Comparison of ENCODE assay signal across 21 cellular contexts in genomic region chr6:167282165-167282564, GRCh38. TPM values are rescaled to one million over a fixed set of nuclear protein-coding genes. Genes with fewer than 3 reads are reported as not detected.
DNase-seq lines count a peak whose midpoint lies in the region; ATAC-seq, FAIRE-seq and TF ChIP-seq lines count a peak whose summit lies in the region.
"Had no signal": no experiment of that assay in that cellular context is flagged by ENCODE, and none has a peak within 500 bp of the region (broad histone marks: within the 10 kb centered on the region; RNA-seq: fewer than 3 reads in every experiment).

No MANE protein-coding gene starts in this region.

- H3K27ac Mint-ChIP-seq in Caco-2 (ENCODE audit: unreplicated experiment) (peak overlapping the region; percentile 15), GM23338 (no peak overlapping the region), progenitor cell of endocrine pancreas (peak overlapping the region; percentile 84)
- H3K27ac Mint-ChIP-seq: CD4-positive, alpha-beta memory T cell; HFFc6 had no signal

- TF ChIP-seq EP300 in neural cell (conservative IDR thresholded peaks at IDR 0.05; ENCODE audit: poor library complexity, severe bottlenecking) = no peak

- no peaks in the 10 kb centered on the region for H3K27me3 ChIP-seq in Caco-2 (replicated peaks; ENCODE audit: control insufficient read depth, insufficient read depth, low read length)
- no peaks in the 10 kb centered on the region for H3K27me3 ChIP-seq in GM23338 (ENCODE audit: insufficient read depth)
- H3K27me3 ChIP-seq in neural cell (ENCODE audit: insufficient read depth, low read depth, low read length) = no peaks in the 10 kb centered on the region

- CTCF ChIA-PET in Caco-2 (lab: Charles Lee) = no interaction called here

- H3K79me2 ChIP-seq in GM23338 (replicated peaks; ENCODE audit: insufficient read depth) (no peaks in the 10 kb centered on the region), neural cell (replicated peaks; ENCODE audit: insufficient read depth, low read length) (no peaks in the 10 kb centered on the region)

- intact Hi-C loops in Caco-2 (cut with micrococcal nuclease; ENCODE audit: unreplicated experiment) = no loop called here

- H3K36me3 Mint-ChIP-seq in Caco-2 (ENCODE audit: insufficient read depth, unreplicated experiment) (peaks cover 76% of the 10 kb centered on the region), GM23338 (ENCODE audit: low read depth) (peaks cover 6% of the 10 kb centered on the region; the same call in 1 of the 3 replicates), progenitor cell of endocrine pancreas (ENCODE audit: insufficient read depth) (peaks cover 7% of the 10 kb centered on the region)
- H3K36me3 Mint-ChIP-seq: CD4-positive, alpha-beta memory T cell had no signal

- H3K4me3 Mint-ChIP-seq in Caco-2 (ENCODE audit: unreplicated experiment) (no peak overlapping the region), GM23338 (no peak overlapping the region), progenitor cell of endocrine pancreas (ENCODE audit: low read depth) (no peak overlapping the region)
- H3K4me3 Mint-ChIP-seq: CD4-positive, alpha-beta memory T cell; HFFc6 had no signal

- peak overlapping the region; percentile 54; the same call in 1 of the 2 replicates for H3K4me2 ChIP-seq in GM23338
- H3K4me2 ChIP-seq in neural cell (ENCODE audit: low read length) = no peak overlapping the region

- POLR2A ChIA-PET in Caco-2 (lab: Charles Lee) = no interaction called here

- TF ChIP-seq RAD21 in neural cell (conservative IDR thresholded peaks at IDR 0.05) = no peak

- H3K9me2 ChIP-seq in GM23338 (ENCODE audit: insufficient read depth) (0 out of 2 replicates have a peak, but pooled peaks cover 7% of the 10 kb centered on the region), neural cell (ENCODE audit: insufficient read depth, low read length) (no peaks in the 10 kb centered on the region)

- BruUV-seq in Caco-2 (replicated peaks; lab: Mats Ljungman, UMichigan) = no TSS peak

- DNase-seq in Caco-2 (no peak), GM23338 (ENCODE audit: low spot score) (no peak), progenitor cell of endocrine pancreas (ENCODE audit: low spot score, unreplicated experiment) (no peak), SHP77 treated with DMSO at 0.1 percent for 48 hours (lab: John Stamatoyannopoulos, UW) (no peak), GM12892 (ENCODE audit: insufficient read length) (no peak), NCI-H748 treated with DMSO at 0.1 percent for 48 hours (lab: John Stamatoyannopoulos, UW) (no peak)
- DNase-seq: C1 segment of cervical spinal cord; CD4-positive, alpha-beta memory T cell; COR-L47; DMS153; DND-41; GM23248; HFFc6 had no signal

- H3K4me3 ChIP-seq in Caco-2 (ENCODE audit: low read depth, low read length) (no peak overlapping the region), GM23338 (no peak overlapping the region), neural cell (ENCODE audit: low read length) (no peak overlapping the region)
- H3K4me3 ChIP-seq: GM23248, HAP-1 had no signal

- TF ChIP-seq POLR2A in GM12892 (IDR thresholded peaks at IDR 0.05; ENCODE audit: low read depth, low read length) = no peak

- ATAC-seq in GM23338 = no peak

- no peak overlapping the region for H2AFZ ChIP-seq in GM23338
- H2AFZ ChIP-seq in neural cell (ENCODE audit: low read depth, low read length) = no peak overlapping the region
- H2AFZ ChIP-seq: GM23248 had no signal

- H3K4me1 ChIP-seq in Caco-2 (peaks cover 31% of the 10 kb centered on the region), GM23338 (ENCODE audit: insufficient read depth) (peaks cover 64% of the 10 kb centered on the region)

- no peaks in the 10 kb centered on the region for H3K36me3 ChIP-seq in Caco-2 (ENCODE audit: control insufficient read depth, insufficient read depth, low read length)
- no peaks in the 10 kb centered on the region for H3K36me3 ChIP-seq in GM23338 (ENCODE audit: insufficient read depth)
- no peaks in the 10 kb centered on the region for H3K36me3 ChIP-seq in neural cell (ENCODE audit: insufficient read depth, low read length)
- H3K36me3 ChIP-seq: HAP-1 had no signal

- TF ChIP-seq CTCF in Caco-2 (IDR thresholded peaks at IDR 0.05; ENCODE audit: insufficient read depth in 1 of 2, low read depth in 1 of 2, low read length in 1 of 2, severe bottlenecking in 1 of 2, unreplicated experiment in 1 of 2) = no peak
- no peak for TF ChIP-seq CTCF in GM23338 (conservative IDR thresholded peaks at IDR 0.05; ENCODE audit: low read depth in 2 of 2)
- no peak for TF ChIP-seq CTCF in neural cell (IDR thresholded peaks at IDR 0.05; ENCODE audit: poor library complexity, severe bottlenecking)
- no peak for TF ChIP-seq CTCF in progenitor cell of endocrine pancreas (IDR thresholded peaks at IDR 0.05; ENCODE audit: unreplicated experiment)

- H3K27me3 Mint-ChIP-seq in Caco-2 (ENCODE audit: insufficient read depth, unreplicated experiment) (no peaks in the 10 kb centered on the region), GM23338 (ENCODE audit: insufficient read depth, low read depth, poor library complexity) (peaks cover 31% of the 10 kb centered on the region), progenitor cell of endocrine pancreas (peaks cover 6% of the 10 kb centered on the region)

- no peak overlapping the region for H3K9ac ChIP-seq in neural cell (ENCODE audit: low read length)
- H3K9ac ChIP-seq: GM23248 had no signal

- H3K4me1 Mint-ChIP-seq in Caco-2 (ENCODE audit: low read depth, unreplicated experiment) (peaks cover 24% of the 10 kb centered on the region), GM23338 (peaks cover 66% of the 10 kb centered on the region), progenitor cell of endocrine pancreas (ENCODE audit: low read depth) (peaks cover 11% of the 10 kb centered on the region)
- H3K4me1 Mint-ChIP-seq: CD4-positive, alpha-beta memory T cell had no signal

- H4K20me1 ChIP-seq in GM23338 (replicated peaks; ENCODE audit: insufficient read depth) (no peaks in the 10 kb centered on the region), neural cell (ENCODE audit: insufficient read depth) (no peaks in the 10 kb centered on the region)

- H3F3A ChIP-seq in GM23338 (replicated peaks; ENCODE audit: low read depth) = peaks cover 15% of the 10 kb centered on the region; the same call in 1 of the 2 replicates
- peaks cover 6% of the 10 kb centered on the region for H3F3A ChIP-seq in neural cell (ENCODE audit: insufficient read depth, low read length, poor library complexity, severe bottlenecking)

- H3K9me3 Mint-ChIP-seq in Caco-2 (ENCODE audit: unreplicated experiment) = no peaks in the 10 kb centered on the region
- H3K9me3 Mint-ChIP-seq in GM23338 = no peaks in the 10 kb centered on the region; the same call in 2 of the 3 replicates
- peaks cover 19% of the 10 kb centered on the region for H3K9me3 Mint-ChIP-seq in progenitor cell of endocrine pancreas (ENCODE audit: low read depth)
- H3K9me3 Mint-ChIP-seq: CD4-positive, alpha-beta memory T cell had no signal

- FAIRE-seq in GM12892 (lab: Jason Lieb, UNC) = no peak
- FAIRE-seq: G401.6, GM19239, H54 had no signal

- H3K27ac ChIP-seq in GM23338 (ENCODE audit: low read depth) (no peak overlapping the region; the same call in 1 of the 2 replicates), neural cell (ENCODE audit: low read length) (peak overlapping the region; percentile 83)
- H3K27ac ChIP-seq: GM23248 had no signal

- no peaks in the 10 kb centered on the region for H3K9me3 ChIP-seq in Caco-2
- no peaks in the 10 kb centered on the region for H3K9me3 ChIP-seq in neural cell (ENCODE audit: low read length)
- H3K9me3 ChIP-seq: HAP-1 had no signal

TF ChIP-seq in GM23338, 12 proteins besides CTCF, POLR2A, EP300 and RAD21:
- TF ChIP-seq STAT1 (IDR thresholded peaks at IDR 0.05; ENCODE audit: unreplicated experiment) = no peak
- TF ChIP-seq CREB1 (CRISPR knock-in tag; IDR thresholded peaks at IDR 0.05; ENCODE audit: low read depth) = no peak
- TF ChIP-seq ZNF114 (CRISPR knock-in tag; IDR thresholded peaks at IDR 0.05) = no peak

TF ChIP-seq in neural cell, 6 proteins besides CTCF, POLR2A, EP300 and RAD21 (continues in another document):
- TF ChIP-seq REST (IDR thresholded peaks at IDR 0.05; ENCODE audit: borderline replicate concordance) = no peak
- no peak for TF ChIP-seq TAF1 (IDR thresholded peaks at IDR 0.05; ENCODE audit: low read depth)

RNA-seq across cellular contexts. Expression of gene UNC93A, which starts 8.9 kb away (rescaled TPM):
- 32.3 and 36.1 TPM in 2 replicates for total RNA-seq in Caco-2 (2022)
- 0.28 TPM in 1 of 2 replicates, not detected in the other for total RNA-seq in GM23338 (2014; rRNA removed; shearing (Covaris generic))
- polyA plus RNA-seq in GM23338 (2016; fragmentation: Nextera tagmentation; extraction: Ambion mirVana) = 0.18 and 0.47 TPM in 2 replicates
- not detected in 2 replicates for polyA plus RNA-seq in neural cell
- not detected in 2 replicates for polyA minus RNA-seq in neural cell
- 8.1 and 12.8 TPM in 2 replicates for total RNA-seq in progenitor cell of endocrine pancreas
- polyA plus RNA-seq in GM12892 (2012; ENCODE audit: missing spikeins) = not detected
- total RNA-seq: A172; A673; CD4-positive, alpha-beta memory T cell; GM23248; HFFc6 had no signal
- polyA plus RNA-seq: BJ; CD4-positive, alpha-beta memory T cell; GM23248 had no signal

RNA-seq across cellular contexts. Expression of gene TTLL2, which starts 42.7 kb away (rescaled TPM):
- total RNA-seq in Caco-2 (2022) (0.12 TPM in 1 of 2 replicates, not detected in the other), progenitor cell of endocrine pancreas (not detected in 2 replicates)
- total RNA-seq in GM23338 (2014; rRNA removed; shearing (Covaris generic)) = not detected in 2 replicates
- polyA plus RNA-seq in GM23338 (2016; fragmentation: Nextera tagmentation; extraction: Ambion mirVana) (0.14 TPM in 1 of 2 replicates, not detected in the other), neural cell (not detected in 2 replicates)
- not detected in 2 replicates for polyA minus RNA-seq in neural cell
- polyA plus RNA-seq in GM12892 (2012; ENCODE audit: missing spikeins) = not detected
- total RNA-seq: A172; A673; CD4-positive, alpha-beta memory T cell; GM23248; HFFc6 had no signal
- polyA plus RNA-seq: BJ, GM23248 had no signal
